ENCODE assay signal across 8 cellular contexts in genomic region chrX:103686199-103687072, GRCh38. TPM values are rescaled to one million over a fixed set of nuclear protein-coding genes. Genes with fewer than 3 reads are reported as not detected.
DNase-seq lines count a peak whose midpoint lies in the region; ATAC-seq, FAIRE-seq and TF ChIP-seq lines count a peak whose summit lies in the region.

MORF4L2 (minus strand) TSS chrX:103686699; CDS start chrX:103677027, 9,672 bp downstream.

- no peaks in the 10 kb centered on the region for H3K27me3 ChIP-seq in left ventricle myocardium inferior (ENCODE audit: low read depth)
- H3K27me3 ChIP-seq in prostate gland (replicated peaks; ENCODE audit: insufficient read depth): no peaks in the 10 kb centered on the region

- H3K27ac ChIP-seq in left ventricle myocardium inferior (replicated peaks) (peak within 1 kb of the TSS; percentile 98), prostate gland (peak within 1 kb of the TSS; percentile 95 to 96)

- intact Hi-C loops in T-helper 1 cell treated with Interleukin-12 subunit alpha and Interleukin-12 subunit beta and Interleukin-4 antibody, amounts not matched to agents 30 ng/mL and 1 ng/mL, for 36 hours (cut with micrococcal nuclease): loop anchor here (1.0 to 5.0 kb wide), 12 partner anchors 131 to 1089 kb away; partner anchors contain the start of genes ARMCX5, BEX2, BEX4 and FAM199X
- intact Hi-C loops in left ventricle myocardium inferior (cut with micrococcal nuclease) (no loop called here), prostate gland (cut with DNase I) (loop anchor here (2.0 to 5.0 kb wide), 3 partner anchors 59 to 150 kb away; partner anchors contain the start of gene TCEAL1)

- H3K9me3 ChIP-seq in left ventricle myocardium inferior (replicated peaks) (no peaks in the 10 kb centered on the region), prostate gland (no peaks in the 10 kb centered on the region)

- in situ Hi-C loops in GM13977 (cut with MboI; ENCODE audit: low pct_unique_long_range_greater_than_20kb, low sequenced_read_pairs, unreplicated experiment): no loop called here

- ATAC-seq in HG02870 (IDR thresholded peaks at IDR 0.05; ENCODE audit: unreplicated experiment): peak; percentile 88

- H3K36me3 ChIP-seq in left ventricle myocardium inferior (peaks cover 20% of the 10 kb centered on the region), prostate gland (no peaks in the 10 kb centered on the region)

- FAIRE-seq in urothelium cell line (lab: Jason Lieb, UNC): no peak

- peaks cover 33% of the 10 kb centered on the region for H3K4me1 ChIP-seq in left ventricle myocardium inferior
- H3K4me1 ChIP-seq in prostate gland (replicated peaks): no peaks in the 10 kb centered on the region

- TF ChIP-seq CTCF in GM13977 (IDR thresholded peaks at IDR 0.05; ENCODE audit: extremely low read depth, insufficient read depth, missing control alignments) (no peak), left ventricle myocardium inferior (IDR thresholded peaks at IDR 0.05; ENCODE audit: borderline replicate concordance) (no peak), prostate gland (IDR thresholded peaks at IDR 0.05) (no peak)

- DNase-seq in GM13977 (ENCODE audit: low spot score): peak; percentile 73
- DNase-seq in NCI-H146 treated with DMSO at 0.1 percent for 48 hours (lab: John Stamatoyannopoulos, UW; ENCODE audit: unreplicated experiment): peak; percentile 97
- DNase-seq in amygdala (lab: John Stamatoyannopoulos, UW): peak in 55 of 56 donors; percentile 15 to 93 (median 82)
- DNase-seq in left ventricle myocardium inferior: peak; percentile 86
- peak; percentile 92 for DNase-seq in prostate gland (ENCODE audit: low spot score)
- peak; percentile 66 for DNase-seq in urothelium cell line (ENCODE audit: low spot score)

- 1% methylated on average over 33 of the region's 37 CpGs for WGBS in prostate gland

- TF ChIP-seq POLR2A in prostate gland (IDR thresholded peaks at IDR 0.05): peak; percentile 91

- H3K4me3 ChIP-seq in left ventricle myocardium inferior (peak within 1 kb of the TSS; percentile 75), prostate gland (peak within 1 kb of the TSS; percentile 44 to 51)

RNA-seq across cellular contexts. Expression of gene MORF4L2, which starts in this region (rescaled TPM):
- 120 and 134 TPM in 2 replicates for total RNA-seq in T-helper 1 cell treated with Interleukin-12 subunit alpha and Interleukin-12 subunit beta and Interleukin-4 antibody, amounts not matched to agents 30 ng/mL and 1 ng/mL, for 36 hours
- 156 TPM for total RNA-seq in left ventricle myocardium inferior
- total RNA-seq in prostate gland: 100 to 1,000 TPM; 287 to 313 TPM

Comparison
In these comparisons a context has a peak if more than half of its experiments do, and no peak if none do; other contexts are left out.
1. Peak in every context shown above with its lines: DNase-seq, ATAC-seq, H3K4me3 ChIP-seq and H3K27ac ChIP-seq.